23 cellular contexts compared by ENCODE assay signal in the genomic region with DNA sequence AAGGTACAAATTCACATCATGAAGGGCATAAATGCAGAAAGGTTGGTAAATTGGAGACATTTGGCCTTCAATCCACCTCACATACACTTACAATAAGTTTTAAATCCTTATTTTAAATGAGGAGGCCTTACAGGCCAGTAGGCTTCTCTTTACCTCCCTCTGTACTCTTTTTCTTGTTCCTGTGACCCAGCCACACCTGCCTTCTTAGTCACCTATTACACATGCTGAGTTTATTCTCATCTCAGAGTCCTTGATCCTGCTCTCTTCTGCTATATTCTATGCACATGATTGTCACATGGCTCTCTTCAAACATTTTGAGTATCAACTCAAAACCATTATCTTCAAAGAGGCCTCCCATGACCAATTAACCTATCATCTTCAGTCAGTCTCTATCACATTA.
"Had no signal": no experiment of that assay in that cellular context is flagged by ENCODE, and none has a peak within 500 bp of the region (broad histone marks: within the 10 kb centered on the region; RNA-seq: fewer than 3 reads in every experiment).

No MANE protein-coding gene starts in this region.

- H3K9me3 Mint-ChIP-seq: T-helper 1 cell treated with Interleukin-12 subunit alpha and Interleukin-12 subunit beta and Interleukin-4 antibody, amounts not matched to agents 30 μg/mL and 1 μg/mL, for 36 hours had no signal

- H3K27ac ChIP-seq: ascending aorta, body of pancreas had no signal

- H3K27me3 Mint-ChIP-seq: activated naive CD4-positive, alpha-beta T cell treated with anti-CD3 and anti-CD28 coated beads, Interleukin-2, amount 50 U/mL, for 24 hours; central memory CD8-positive, alpha-beta T cell had no signal

- ATAC-seq: activated CD8-positive, alpha-beta T cell treated with anti-CD3 and anti-CD28 coated beads, Interleukin-2, amount 10 ng/mL, durations not matched to agents 7 days and 5 days; body of pancreas; PC-3 had no signal

- H3K27ac Mint-ChIP-seq: activated CD8-positive, alpha-beta T cell treated with anti-CD3 and anti-CD28 coated beads, Interleukin-2, amount 10 ng/mL, durations not matched to agents 7 days and 5 days; activated naive CD4-positive, alpha-beta T cell treated with anti-CD3 and anti-CD28 coated beads, Interleukin-2, amount 50 U/mL, for 24 hours; T-helper 1 cell treated with Interleukin-12 subunit alpha and Interleukin-12 subunit beta and Interleukin-4 antibody, amounts not matched to agents 30 μg/mL and 1 μg/mL, for 36 hours had no signal

- H3K27me3 ChIP-seq: ascending aorta, body of pancreas had no signal

- DNase-seq: activated CD4-positive, alpha-beta T cell treated with anti-CD3 and anti-CD28 coated beads for 48 hours; activated CD4-positive, alpha-beta T cell treated with anti-CD3 and anti-CD28 coated beads, Interleukin-2, amount 50 U/mL, for 4 hours; activated CD4-positive, CD25-positive, alpha-beta regulatory T cell treated with anti-CD3 and anti-CD28 coated beads, Interleukin-2, amount 50 U/mL, for 72 hours; activated CD8-positive, alpha-beta memory T cell treated with anti-CD3 and anti-CD28 coated beads, Interleukin-2, amount 50 U/mL, for 48 hours; activated CD8-positive, alpha-beta T cell treated with anti-CD3 and anti-CD28 coated beads, Interleukin-2, amount 10 ng/mL, durations not matched to agents 7 days and 5 days; activated T-cell treated with anti-CD3 and anti-CD28 coated beads, Interleukin-2, amount 50 U/mL, for 1 hour; amniotic stem cell; body of pancreas; MM.1S; NCI-H1105 treated with DMSO at 0.1 percent for 48 hours; NCI-H1436 treated with DMSO at 0.1 percent for 48 hours; NCI-H187; NCI-H2081; NCI-H2171; NCI-H2227 treated with DMSO at 0.1 percent for 48 hours; NCI-H446 treated with DMSO at 0.1 percent for 48 hours; NCI-H526 treated with DMSO at 0.1 percent for 48 hours; PC-3; SHP77 treated with DMSO at 0.1 percent for 48 hours had no signal

- H3K4me1 Mint-ChIP-seq: activated naive CD4-positive, alpha-beta T cell treated with anti-CD3 and anti-CD28 coated beads, Interleukin-2, amount 50 U/mL, for 24 hours; central memory CD8-positive, alpha-beta T cell had no signal

- H3K4me1 ChIP-seq: ascending aorta, body of pancreas had no signal

- H3K9me3 ChIP-seq: ascending aorta, body of pancreas had no signal

- H3K4me3 Mint-ChIP-seq: activated CD8-positive, alpha-beta T cell treated with anti-CD3 and anti-CD28 coated beads, Interleukin-2, amount 10 ng/mL, durations not matched to agents 7 days and 5 days; activated naive CD4-positive, alpha-beta T cell treated with anti-CD3 and anti-CD28 coated beads, Interleukin-2, amount 50 U/mL, for 24 hours; central memory CD8-positive, alpha-beta T cell; T-helper 1 cell treated with Interleukin-12 subunit alpha and Interleukin-12 subunit beta and Interleukin-4 antibody, amounts not matched to agents 30 μg/mL and 1 μg/mL, for 36 hours had no signal

- H3K36me3 ChIP-seq: ascending aorta had no signal

- H3K4me3 ChIP-seq: ascending aorta, body of pancreas had no signal

- H3K36me3 Mint-ChIP-seq: activated naive CD4-positive, alpha-beta T cell treated with anti-CD3 and anti-CD28 coated beads, Interleukin-2, amount 50 U/mL, for 24 hours had no signal
